Comparison of ENCODE assay signal across 21 cellular contexts in the genomic region with DNA sequence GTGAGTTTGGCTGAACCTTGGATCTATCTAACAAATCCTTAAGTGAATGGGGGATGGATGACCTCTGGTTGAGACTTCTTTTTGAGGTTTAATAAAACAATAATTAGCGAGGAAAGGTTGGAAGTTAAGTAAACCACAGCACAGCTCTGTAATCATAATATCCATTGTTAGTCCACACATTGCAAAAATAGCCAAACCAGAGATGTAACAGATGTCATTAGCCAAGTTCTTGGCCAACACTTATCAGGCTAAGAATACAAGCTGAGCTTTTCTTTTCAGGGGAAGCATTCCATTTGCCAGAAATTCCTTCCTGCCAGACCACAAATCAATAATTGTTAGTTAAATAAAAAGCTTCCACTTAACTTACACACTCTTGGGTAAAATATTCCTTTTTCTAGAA. TPM values are rescaled to one million over a fixed set of nuclear protein-coding genes. Genes with fewer than 3 reads are reported as not detected.
"Had no signal": no experiment of that assay in that cellular context is flagged by ENCODE, and none has a peak within 500 bp of the region (broad histone marks: within the 10 kb centered on the region; RNA-seq: fewer than 3 reads in every experiment).

No MANE protein-coding gene starts in this region.

- ATAC-seq: activated CD8-positive, alpha-beta T cell treated with anti-CD3 and anti-CD28 coated beads, Interleukin-2, amount 10 ng/mL, durations not matched to agents 7 days and 5 days; activated T-cell treated with anti-CD3 and anti-CD28 coated beads, Interleukin-2, amount 50 U/mL, for 4 hours; effector memory CD8-positive, alpha-beta T cell; left lung; mucosa of descending colon; naive thymus-derived CD8-positive, alpha-beta T cell had no signal

- H3K27ac ChIP-seq: left lung, neutrophil, pancreas, tibial nerve had no signal

- H3K4me3 ChIP-seq: left lung, mucosa of descending colon, pancreas, tibial nerve had no signal

- H3K4me1 ChIP-seq: left lung, tibial nerve had no signal

- H3K9me3 ChIP-seq: left lung, mucosa of descending colon, neutrophil, pancreas had no signal

- H3K27me3 Mint-ChIP-seq: effector memory CD8-positive, alpha-beta T cell; naive thymus-derived CD8-positive, alpha-beta T cell; stimulated activated naive CD8-positive, alpha-beta T cell treated with anti-CD3 and anti-CD28 coated beads, Interleukin-15, Interleukin-2, amounts not matched to agents 100 ng/mL and 50 ng/mL, for 24 hours had no signal

- H3K27ac Mint-ChIP-seq: activated CD4-positive, alpha-beta T cell treated with anti-CD3 and anti-CD28 coated beads, Interleukin-2, amount 10 ng/mL, durations not matched to agents 24 days and 14 days; activated CD8-positive, alpha-beta T cell treated with anti-CD3 and anti-CD28 coated beads, Interleukin-2, amount 10 ng/mL, durations not matched to agents 7 days and 5 days; activated naive CD4-positive, alpha-beta T cell treated with anti-CD3 and anti-CD28 coated beads for 36 hours; effector memory CD8-positive, alpha-beta T cell; memory B cell; naive thymus-derived CD8-positive, alpha-beta T cell; stimulated activated naive CD8-positive, alpha-beta T cell treated with anti-CD3 and anti-CD28 coated beads, Interleukin-15, Interleukin-2, amounts not matched to agents 100 ng/mL and 50 ng/mL, for 24 hours; T-helper 1 cell treated with Interleukin-12 subunit alpha and Interleukin-12 subunit beta and Interleukin-4 antibody, amounts not matched to agents 30 μg/mL and 1 μg/mL, for 36 hours had no signal

- H3K36me3 ChIP-seq: left lung, neutrophil, pancreas, tibial nerve had no signal

- H3K4me1 Mint-ChIP-seq: activated CD4-positive, alpha-beta T cell treated with anti-CD3 and anti-CD28 coated beads, Interleukin-2, amount 10 ng/mL, durations not matched to agents 24 days and 14 days; memory B cell; naive thymus-derived CD8-positive, alpha-beta T cell had no signal

- DNase-seq: activated CD4-positive, alpha-beta T cell treated with anti-CD3 and anti-CD28 coated beads, Interleukin-2, amount 10 ng/mL, durations not matched to agents 24 days and 14 days; activated CD8-positive, alpha-beta T cell treated with anti-CD3 and anti-CD28 coated beads, Interleukin-2, amount 10 ng/mL, durations not matched to agents 7 days and 5 days; activated naive CD4-positive, alpha-beta T cell treated with anti-CD3 and anti-CD28 coated beads for 36 hours; activated T-cell treated with anti-CD3 and anti-CD28 coated beads, Interleukin-2, amount 50 U/mL, for 4 hours; anterior cingulate cortex; effector memory CD8-positive, alpha-beta T cell; hypothalamus; left lung; mucosa of descending colon; naive thymus-derived CD8-positive, alpha-beta T cell; pancreas; stimulated activated CD4-positive, alpha-beta T cell treated with anti-CD3 and anti-CD28 coated beads, Interleukin-12 subunit alpha, Interleukin-12 subunit beta, amount 100 ng/mL, for 4 hours; stimulated activated CD4-positive, alpha-beta T cell treated with anti-CD3 and anti-CD28 coated beads, Interleukin-1b, Interleukin-23, amount 100 ng/mL, for 48 hours had no signal

- H3K27me3 ChIP-seq: left lung, neutrophil, pancreas, tibial nerve had no signal

- H3K4me3 Mint-ChIP-seq: activated CD4-positive, alpha-beta T cell treated with anti-CD3 and anti-CD28 coated beads, Interleukin-2, amount 10 ng/mL, durations not matched to agents 24 days and 14 days; activated CD8-positive, alpha-beta T cell treated with anti-CD3 and anti-CD28 coated beads, Interleukin-2, amount 10 ng/mL, durations not matched to agents 7 days and 5 days; activated naive CD4-positive, alpha-beta T cell treated with anti-CD3 and anti-CD28 coated beads for 36 hours; activated T-cell treated with anti-CD3 and anti-CD28 coated beads, Interleukin-2, amount 50 U/mL, for 4 hours; effector memory CD8-positive, alpha-beta T cell; memory B cell; naive thymus-derived CD8-positive, alpha-beta T cell; stimulated activated naive CD8-positive, alpha-beta T cell treated with anti-CD3 and anti-CD28 coated beads, Interleukin-15, Interleukin-2, amounts not matched to agents 100 ng/mL and 50 ng/mL, for 24 hours; T-helper 1 cell treated with Interleukin-12 subunit alpha and Interleukin-12 subunit beta and Interleukin-4 antibody, amounts not matched to agents 30 μg/mL and 1 μg/mL, for 36 hours had no signal

RNA-seq across cellular contexts. Expression of gene FREM3, which starts 59.1 kb away (rescaled TPM):
- total RNA-seq: activated CD4-positive, alpha-beta T cell treated with anti-CD3 and anti-CD28 coated beads, Interleukin-2, amount 10 ng/mL, durations not matched to agents 24 days and 14 days; activated CD8-positive, alpha-beta T cell treated with anti-CD3 and anti-CD28 coated beads, Interleukin-2, amount 10 ng/mL, durations not matched to agents 7 days and 5 days; activated naive CD4-positive, alpha-beta T cell treated with anti-CD3 and anti-CD28 coated beads for 36 hours; activated T-cell treated with anti-CD3 and anti-CD28 coated beads, Interleukin-2, amount 50 U/mL, for 4 hours; bronchial epithelial cell; chondrocyte; mucosa of descending colon; naive thymus-derived CD8-positive, alpha-beta T cell; pancreas; tibial nerve had no signal
- polyA plus RNA-seq: keratinocyte; naive thymus-derived CD8-positive, alpha-beta T cell; pancreas had no signal
